16 cellular contexts compared by ENCODE assay signal in the genomic region with DNA sequence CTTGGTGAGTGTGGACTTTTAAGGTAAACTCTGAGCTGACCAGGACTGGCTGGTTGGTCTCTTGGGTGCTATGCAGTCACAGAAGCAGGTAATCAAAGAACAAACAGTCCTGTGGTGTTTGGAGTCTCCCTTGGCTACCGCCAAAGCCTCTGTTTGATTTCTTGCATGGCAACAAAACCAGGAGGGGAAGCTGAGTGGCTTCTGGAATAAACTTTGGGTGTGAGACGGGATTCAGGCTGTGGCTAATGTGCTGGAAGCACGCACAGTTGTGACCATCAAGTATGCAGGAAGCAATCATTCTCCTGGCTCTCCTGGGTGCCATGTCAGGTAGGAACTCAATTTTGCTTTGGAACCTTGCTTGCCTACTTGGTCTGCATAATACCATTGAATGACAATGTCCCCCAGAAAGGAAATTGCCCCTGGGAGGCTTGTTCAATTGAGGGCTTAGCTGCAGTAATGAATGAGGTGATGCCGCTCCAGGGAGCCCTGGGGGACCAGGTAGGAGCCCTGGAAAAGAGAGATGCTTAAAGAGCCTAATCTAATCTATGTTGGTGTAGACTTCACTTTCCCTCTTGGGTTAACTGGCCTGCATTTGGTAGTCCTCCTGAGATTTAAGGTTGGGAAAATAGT. TPM values are rescaled to one million over a fixed set of nuclear protein-coding genes. Genes with fewer than 3 reads are reported as not detected.
DNase-seq lines count a peak whose midpoint lies in the region; ATAC-seq and TF ChIP-seq lines count a peak whose summit lies in the region.
"Had no signal": no experiment of that assay in that cellular context is flagged by ENCODE, and none has a peak within 500 bp of the region (broad histone marks: within the 10 kb centered on the region; RNA-seq: fewer than 3 reads in every experiment).

A gene with protein sequence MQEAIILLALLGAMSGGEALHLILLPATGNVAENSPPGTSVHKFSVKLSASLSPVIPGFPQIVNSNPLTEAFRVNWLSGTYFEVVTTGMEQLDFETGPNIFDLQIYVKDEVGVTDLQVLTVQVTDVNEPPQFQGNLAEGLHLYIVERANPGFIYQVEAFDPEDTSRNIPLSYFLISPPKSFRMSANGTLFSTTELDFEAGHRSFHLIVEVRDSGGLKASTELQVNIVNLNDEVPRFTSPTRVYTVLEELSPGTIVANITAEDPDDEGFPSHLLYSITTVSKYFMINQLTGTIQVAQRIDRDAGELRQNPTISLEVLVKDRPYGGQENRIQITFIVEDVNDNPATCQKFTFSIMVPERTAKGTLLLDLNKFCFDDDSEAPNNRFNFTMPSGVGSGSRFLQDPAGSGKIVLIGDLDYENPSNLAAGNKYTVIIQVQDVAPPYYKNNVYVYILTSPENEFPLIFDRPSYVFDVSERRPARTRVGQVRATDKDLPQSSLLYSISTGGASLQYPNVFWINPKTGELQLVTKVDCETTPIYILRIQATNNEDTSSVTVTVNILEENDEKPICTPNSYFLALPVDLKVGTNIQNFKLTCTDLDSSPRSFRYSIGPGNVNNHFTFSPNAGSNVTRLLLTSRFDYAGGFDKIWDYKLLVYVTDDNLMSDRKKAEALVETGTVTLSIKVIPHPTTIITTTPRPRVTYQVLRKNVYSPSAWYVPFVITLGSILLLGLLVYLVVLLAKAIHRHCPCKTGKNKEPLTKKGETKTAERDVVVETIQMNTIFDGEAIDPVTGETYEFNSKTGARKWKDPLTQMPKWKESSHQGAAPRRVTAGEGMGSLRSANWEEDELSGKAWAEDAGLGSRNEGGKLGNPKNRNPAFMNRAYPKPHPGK (plus strand): TSS at position 227 of the 630 bp plus-strand sequence. CDS start 55 bp downstream, at position 282.

- H3K4me2 ChIP-seq in SK-N-SH, result no peak within 1 kb of the TSS

- TF ChIP-seq CTCF in right atrium auricular region (IDR thresholded peaks at IDR 0.05) (no peak), lower lobe of right lung (IDR thresholded peaks at IDR 0.05) (no peak), thyroid gland (IDR thresholded peaks at IDR 0.05) (no peak), SK-N-SH (IDR thresholded peaks at IDR 0.05) (no peak), tibial artery (IDR thresholded peaks at IDR 0.05) (no peak)

- H3K9me3 ChIP-seq in right atrium auricular region (no peaks in the 10 kb centered on the region), lower lobe of right lung (no peaks in the 10 kb centered on the region), thyroid gland (no peaks in the 10 kb centered on the region), SK-N-SH (no peaks in the 10 kb centered on the region), tibial artery (no peaks in the 10 kb centered on the region)
- H3K9me3 ChIP-seq: ascending aorta, vagina had no signal

- no peak for TF ChIP-seq POLR2A in thyroid gland (IDR thresholded peaks at IDR 0.05)

- CTCF ChIA-PET in SK-N-SH (lab: Yijun Ruan, JAX), result interaction anchor here (1.6 kb wide), 1 partner anchor 190 kb away, joined by 7 read pairs; no protein-coding TSS in a partner anchor

- 71 to 80% methylated on average over 4 of the region's 4 CpGs for whole genome bisulfite sequencing in thyroid gland, 2 donors
- WGBS in SK-N-SH (ENCODE audit: low lambda C conversion rate), result 87% methylated on average over 4 of the region's 4 CpGs

- no peaks in the 10 kb centered on the region for H3K36me3 ChIP-seq in right atrium auricular region
- H3K36me3 ChIP-seq in lower lobe of right lung, result no peaks in the 10 kb centered on the region
- no peaks in the 10 kb centered on the region for H3K36me3 ChIP-seq in thyroid gland
- H3K36me3 ChIP-seq in SK-N-SH (replicated peaks in 1 of 2; ENCODE audit: control insufficient read depth in 1 of 2, insufficient read depth in 2 of 2, low read length in 1 of 2), result no peaks in the 10 kb centered on the region
- no peaks in the 10 kb centered on the region for H3K36me3 ChIP-seq in tibial artery
- H3K36me3 ChIP-seq: ascending aorta, vagina had no signal

- no peak within 1 kb of the TSS for H3K27ac ChIP-seq in right atrium auricular region
- peak within 1 kb of the TSS; percentile 36 for H3K27ac ChIP-seq in lower lobe of right lung
- no peak within 1 kb of the TSS for H3K27ac ChIP-seq in thyroid gland
- H3K27ac ChIP-seq in SK-N-SH (ENCODE audit: low read depth in 2 of 2, low read length in 1 of 2), result no peak within 1 kb of the TSS
- no peak within 1 kb of the TSS for H3K27ac ChIP-seq in tibial artery
- H3K27ac ChIP-seq: ascending aorta, vagina had no signal

- ATAC-seq in Right ventricle myocardium superior (ENCODE audit: poor library complexity) (peak; percentile 91), lower lobe of right lung (peak; percentile 95 to 96)
- ATAC-seq: activated T-cell treated with anti-CD3 and anti-CD28 coated beads, Interleukin-2, amount 50 U/mL, for 72 hours had no signal

- no peak within 1 kb of the TSS for H3K4me3 ChIP-seq in right atrium auricular region
- no peak within 1 kb of the TSS for H3K4me3 ChIP-seq in lower lobe of right lung
- no peak within 1 kb of the TSS for H3K4me3 ChIP-seq in thyroid gland (replicated peaks in 1 of 3)
- no peak within 1 kb of the TSS for H3K4me3 ChIP-seq in SK-N-SH (ENCODE audit: low read depth in 2 of 2, low read length in 1 of 2)
- no peak within 1 kb of the TSS for H3K4me3 ChIP-seq in tibial artery
- H3K4me3 ChIP-seq: ascending aorta, vagina had no signal

- H2AFZ ChIP-seq in SK-N-SH (ENCODE audit: low read depth), result no peak within 1 kb of the TSS

- H4K20me1 ChIP-seq in SK-N-SH (ENCODE audit: insufficient read depth), result no peaks in the 10 kb centered on the region

- POLR2A ChIA-PET in SK-N-SH (lab: Yijun Ruan, JAX), result no interaction called here

- TF ChIP-seq EP300 in SK-N-SH (IDR thresholded peaks at IDR 0.05; ENCODE audit: borderline replicate concordance in 1 of 2, low read depth in 1 of 2, low read length in 1 of 2), result no peak

- no peak within 1 kb of the TSS for H3K9ac ChIP-seq in SK-N-SH

- DNase-seq in Right ventricle myocardium superior, result no peak
- no peak for DNase-seq in right atrium auricular region (ENCODE audit: low spot score)
- DNase-seq in SW480 (ENCODE audit: low spot score), result peak; percentile 50
- no peak for DNase-seq in lower lobe of right lung
- peak; percentile 19 to 20 for DNase-seq in thyroid gland
- DNase-seq in ecto neural progenitor cell (ENCODE audit: low spot score), result no peak
- DNase-seq in SK-N-SH, result no peak
- no peak for DNase-seq in tibial artery
- DNase-seq: ACHN; activated CD4-positive, alpha-beta T cell treated with anti-CD3 and anti-CD28 coated beads, Interleukin-2, amount 10 ng/mL, durations not matched to agents 7 days and 5 days; activated T-cell treated with anti-CD3 and anti-CD28 coated beads, Interleukin-2, amount 50 U/mL, for 72 hours; effector CD8-positive, alpha-beta T cell; kidney glomerular epithelial cell; stimulated activated CD4-positive, alpha-beta T cell treated with anti-CD3 and anti-CD28 coated beads, Interleukin-15, amount 100 ng/mL, for 24 hours had no signal

- H3K79me2 ChIP-seq in SK-N-SH (ENCODE audit: insufficient read depth), result no peaks in the 10 kb centered on the region

- H3K4me1 ChIP-seq in right atrium auricular region, result no peaks in the 10 kb centered on the region
- H3K4me1 ChIP-seq in lower lobe of right lung, result no peaks in the 10 kb centered on the region
- peaks cover 6 to 8% of the 10 kb centered on the region in 2 donors for H3K4me1 ChIP-seq in thyroid gland
- peaks cover 0 to 2% of the 10 kb centered on the region in 2 experiments; a peak in 1 of 4 replicates for H3K4me1 ChIP-seq in SK-N-SH (ENCODE audit: control insufficient read depth in 1 of 2, insufficient read depth in 2 of 2, low read depth in 1 of 2, low read length in 1 of 2)
- no peaks in the 10 kb centered on the region for H3K4me1 ChIP-seq in tibial artery
- H3K4me1 ChIP-seq: ascending aorta, vagina had no signal

- intact Hi-C loops in Right ventricle myocardium superior (cut with DNase I) (no loop called here), lower lobe of right lung (cut with DNase I) (no loop called here), thyroid gland (cut with DNase I) (no loop called here), tibial artery (cut with DNase I; ENCODE audit: low total_unique reads) (no loop called here)

- no peaks in the 10 kb centered on the region for H3F3A ChIP-seq in SK-N-SH (replicated peaks; ENCODE audit: insufficient read depth)

- H3K27me3 ChIP-seq in right atrium auricular region (no peaks in the 10 kb centered on the region), lower lobe of right lung (ENCODE audit: low read depth) (no peaks in the 10 kb centered on the region), thyroid gland (no peaks in the 10 kb centered on the region), SK-N-SH (ENCODE audit: insufficient read depth) (no peaks in the 10 kb centered on the region; the same call in 1 of the 2 replicates), tibial artery (peaks cover 0 to 3% of the 10 kb centered on the region in 2 donors)
- H3K27me3 ChIP-seq: ascending aorta, vagina had no signal

- H3K9me2 ChIP-seq in SK-N-SH, result no peaks in the 10 kb centered on the region

- TF ChIP-seq RAD21 in SK-N-SH (IDR thresholded peaks at IDR 0.05; ENCODE audit: low read length), result no peak

TF ChIP-seq in SK-N-SH, 30 proteins besides CTCF, POLR2A, EP300 and RAD21 (continues in another document):
- TF ChIP-seq, protein P1, sequence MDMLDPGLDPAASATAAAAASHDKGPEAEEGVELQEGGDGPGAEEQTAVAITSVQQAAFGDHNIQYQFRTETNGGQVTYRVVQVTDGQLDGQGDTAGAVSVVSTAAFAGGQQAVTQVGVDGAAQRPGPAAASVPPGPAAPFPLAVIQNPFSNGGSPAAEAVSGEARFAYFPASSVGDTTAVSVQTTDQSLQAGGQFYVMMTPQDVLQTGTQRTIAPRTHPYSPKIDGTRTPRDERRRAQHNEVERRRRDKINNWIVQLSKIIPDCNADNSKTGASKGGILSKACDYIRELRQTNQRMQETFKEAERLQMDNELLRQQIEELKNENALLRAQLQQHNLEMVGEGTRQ (IDR thresholded peaks at IDR 0.05; ENCODE audit: borderline replicate concordance, low read depth, low read length), result no peak
- TF ChIP-seq, protein P2, sequence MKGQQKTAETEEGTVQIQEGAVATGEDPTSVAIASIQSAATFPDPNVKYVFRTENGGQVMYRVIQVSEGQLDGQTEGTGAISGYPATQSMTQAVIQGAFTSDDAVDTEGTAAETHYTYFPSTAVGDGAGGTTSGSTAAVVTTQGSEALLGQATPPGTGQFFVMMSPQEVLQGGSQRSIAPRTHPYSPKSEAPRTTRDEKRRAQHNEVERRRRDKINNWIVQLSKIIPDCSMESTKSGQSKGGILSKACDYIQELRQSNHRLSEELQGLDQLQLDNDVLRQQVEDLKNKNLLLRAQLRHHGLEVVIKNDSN (IDR thresholded peaks at IDR 0.05; ENCODE audit: borderline replicate concordance, low read depth), result no peak
- TF ChIP-seq MEF2A (IDR thresholded peaks at IDR 0.05; ENCODE audit: borderline replicate concordance, low read depth) (no peak), NFIC (IDR thresholded peaks at IDR 0.05; ENCODE audit: borderline replicate concordance) (no peak), GABPA (IDR thresholded peaks at IDR 0.05; ENCODE audit: low read depth) (no peak)

RNA-seq across cellular contexts. Expression of the gene that starts here (rescaled TPM):
- total RNA-seq in Right ventricle myocardium superior (12.4 TPM), right atrium auricular region (under 1 TPM in 1 of 2 donors, not detected in 1; 0.79 TPM), lower lobe of right lung (28.7 TPM), thyroid gland (1 to 10 TPM; 5.8 to 8.6 (median 7.3) TPM)
- 7.5 and 9.7 TPM in 2 replicates for polyA plus RNA-seq in SK-N-SH (2012; rRNA removed)
- polyA plus RNA-seq in SK-N-SH (2012; cell fraction: cytosol; rRNA removed), result 4.4 and 5.6 TPM in 2 replicates
- 24.2 and 29.5 TPM in 2 replicates for polyA plus RNA-seq in SK-N-SH (2012; cell fraction: nucleus; rRNA removed)

Comparison
In these comparisons a context has a peak if more than half of its experiments do, and no peak if none do; other contexts are left out.
1. DNase-seq: peak in SW480 (single experiment) and thyroid gland (2 of 2); none in Right ventricle myocardium superior (single experiment), right atrium auricular region (single experiment), lower lobe of right lung (single experiment), ecto neural progenitor cell (single experiment), SK-N-SH (single experiment) and tibial artery (0 of 2).